ENCODE assay signal across 8 cellular contexts in the genomic region with DNA sequence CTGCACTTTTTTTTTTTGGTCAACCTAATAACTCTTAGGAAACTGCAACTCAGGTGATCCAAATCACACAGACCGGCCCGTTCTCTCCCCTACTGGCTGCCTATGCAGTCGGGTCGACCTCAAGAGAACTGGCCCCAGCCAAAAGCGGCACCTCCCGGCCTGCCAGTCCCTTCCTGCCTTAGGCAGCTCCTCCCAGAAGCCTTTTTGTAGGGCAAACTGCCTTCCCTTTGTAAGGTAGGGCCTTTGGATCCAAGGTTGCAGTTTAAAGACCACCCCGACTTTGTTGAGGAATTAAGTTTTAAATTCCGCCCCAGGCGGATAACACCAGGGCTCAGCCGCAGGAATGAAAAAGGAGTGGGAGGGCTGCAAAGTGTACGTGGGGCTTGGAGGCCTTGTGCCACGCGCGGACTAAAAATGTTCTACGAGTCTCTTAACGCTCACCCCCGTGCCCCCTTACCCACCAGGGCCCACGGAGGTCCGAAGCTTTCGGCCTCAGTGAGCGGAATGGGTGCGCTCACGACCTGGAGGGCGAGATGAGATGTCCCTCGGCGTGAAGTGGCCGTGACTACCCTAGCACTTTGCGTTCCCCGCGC. TPM values are rescaled to one million over a fixed set of nuclear protein-coding genes. Genes with fewer than 3 reads are reported as not detected.
A peak's percentile ranks its signal among the peaks of the same experiment; 100 is the strongest.
DNase-seq lines count a peak whose midpoint lies in the region; ATAC-seq, FAIRE-seq and TF ChIP-seq lines count a peak whose summit lies in the region.

No MANE protein-coding gene starts in this region.

- CTCF ChIA-PET in GM12878 (lab: Yijun Ruan, JAX): interaction anchor here (0.9 to 5.0 kb wide), 7 partner anchors 53 to 480 kb away, joined by 3 to 27 read pairs (median 3); no protein-coding TSS in a partner anchor

- SMC1A ChIA-PET in GM12878 (lab: Charles Lee; ENCODE audit: uncharacterized antibody, unreplicated experiment): interaction anchor here (0.6 to 2.8 kb wide), 10 partner anchors 9 to 239 kb away, joined by 3 to 8 read pairs (median 3); no protein-coding TSS in a partner anchor

- peaks cover 47% of the 10 kb centered on the region for H3K4me1 ChIP-seq in ACC112 (ENCODE audit: control insufficient read depth, insufficient read depth, low read length, unreplicated experiment)
- H3K4me1 ChIP-seq in GM12878 (ENCODE audit: control insufficient read depth, insufficient read depth, low read length): peaks cover 3% of the 10 kb centered on the region; the same call in 1 of the 2 replicates

- H4K20me1 ChIP-seq in GM12878 (ENCODE audit: control insufficient read depth, insufficient read depth): no peaks in the 10 kb centered on the region

- H3K4me3 ChIP-seq in ACC112 (ENCODE audit: low read depth, low read length) (peak overlapping the region; percentile 73), GM12878 (peak overlapping the region; percentile 78), kidney epithelial cell (ENCODE audit: low read depth, low read length) (peak overlapping the region; percentile 61)

- H3K9ac ChIP-seq in GM12878 (ENCODE audit: control insufficient read depth, insufficient read depth, low read length): peak overlapping the region; percentile 96

- peak overlapping the region; percentile 46 for H2AFZ ChIP-seq in ACC112 (ENCODE audit: low read length, unreplicated experiment)
- H2AFZ ChIP-seq in GM12878 (ENCODE audit: control insufficient read depth, low read depth, low read length): peak overlapping the region; percentile 89

- RAD21 ChIA-PET in GM12878 (lab: Charles Lee; ENCODE audit: unreplicated experiment): interaction anchor here (0.5 to 2.0 kb wide), 9 partner anchors 28 to 239 kb away, joined by 3 to 16 read pairs (median 4); a partner anchor contains a TSS

- WGBS in GM12878 (ENCODE audit: insufficient coverage, insufficient replicate concordance, low lambda C conversion rate, missing lambda C conversion rate): under 1% methylated on average over 29 of the region's 30 CpGs

- 0 out of 4 replicates have a peak, but pooled peaks of 1 of the 2 experiments have one; percentile 22 for TF ChIP-seq EP300 in GM12878 (IDR thresholded peaks at IDR 0.05; ENCODE audit: borderline replicate concordance in 1 of 2, control insufficient read depth in 1 of 2, low read depth in 2 of 2, low read length in 2 of 2)

- in situ Hi-C loops in GM12878 (cut with MboI): no loop called here

- H3K27ac ChIP-seq in ACC112 (ENCODE audit: low read depth, low read length) (no peak overlapping the region), GM12878 (ENCODE audit: control insufficient read depth, insufficient read depth) (peak overlapping the region; percentile 71)

- peaks cover 6% of the 10 kb centered on the region for H3K36me3 ChIP-seq in ACC112 (ENCODE audit: insufficient read depth, low read length)
- H3K36me3 ChIP-seq in GM12878 (ENCODE audit: control insufficient read depth in 2 of 2, insufficient read depth in 2 of 2, low read length in 1 of 2): peaks cover 8 to 16% of the 10 kb centered on the region in 2 experiments; a peak in 3 of 4 replicates
- no peaks in the 10 kb centered on the region for H3K36me3 ChIP-seq in kidney epithelial cell (ENCODE audit: control insufficient read depth, insufficient read depth, low read length)

- no peaks in the 10 kb centered on the region for H3K9me3 ChIP-seq in GM12878 (replicated peaks; ENCODE audit: control insufficient read depth, insufficient read depth, low read length)

- intact Hi-C loops in GM12878 (cut with micrococcal nuclease; ENCODE audit: unreplicated experiment): loop anchor here (2.0 to 5.0 kb wide), 3 partner anchors 56 to 241 kb away; a partner anchor contains a TSS

- BruUV-seq in GM12878 (replicated peaks; lab: Mats Ljungman, UMichigan): TSS peak; percentile 90

- TF ChIP-seq CTCF in GM12878 (IDR thresholded peaks at IDR 0.05 in 2 of 3, conservative IDR thresholded peaks at IDR 0.05 in 1 of 3; ENCODE audit: control insufficient read depth in 2 of 3, extremely low read depth in 1 of 3, insufficient read depth in 1 of 3, low read depth in 3 of 3, low read length in 3 of 3) (no peak), kidney epithelial cell (IDR thresholded peaks at IDR 0.05; ENCODE audit: insufficient read depth, low read length, poor library complexity, severe bottlenecking) (no peak)

- TF ChIP-seq RAD21 in GM12878 (IDR thresholded peaks at IDR 0.05; ENCODE audit: insufficient read depth, low read depth, low read length): no peak

- H3K79me2 ChIP-seq in ACC112 (ENCODE audit: control insufficient read depth, insufficient read depth, low read length, unreplicated experiment) (peaks cover 39% of the 10 kb centered on the region), GM12878 (ENCODE audit: control insufficient read depth, insufficient read depth, low read length) (peaks cover 35% of the 10 kb centered on the region)

- no peak for TF ChIP-seq POLR2A in GM12878 (IDR thresholded peaks at IDR 0.05; ENCODE audit: low read depth, low read length)

- DNase-seq in NCI-H748 (lab: John Stamatoyannopoulos, UW; ENCODE audit: unreplicated experiment): peak; percentile 82
- no peak for DNase-seq in GM12878 (ENCODE audit: low read depth, low spot score)
- no peak for DNase-seq in kidney epithelial cell (ENCODE audit: low read depth)
- DNase-seq in stimulated activated CD4-positive, alpha-beta T cell treated with anti-CD3 and anti-CD28 coated beads, Interleukin-4, amount 100 ng/mL, for 4 hours: peak; percentile 2 to 13
- DNase-seq in SHP77 treated with DMSO at 0.1 percent for 48 hours (lab: John Stamatoyannopoulos, UW): no peak
- no peak for DNase-seq in foreskin melanocyte

- POLR2A ChIA-PET in GM12878 (lab: Charles Lee): interaction anchor here (0.6 to 2.5 kb wide), 4 partner anchors 11 to 63 kb away, joined by 3 to 37 read pairs (median 4); a partner anchor contains a TSS

- no peaks in the 10 kb centered on the region for H3K27me3 ChIP-seq in ACC112 (ENCODE audit: insufficient read depth, low read length)
- no peaks in the 10 kb centered on the region for H3K27me3 ChIP-seq in GM12878 (replicated peaks in 1 of 2; ENCODE audit: control insufficient read depth in 2 of 2, insufficient read depth in 2 of 2, low read length in 1 of 2)
- H3K27me3 ChIP-seq in kidney epithelial cell (ENCODE audit: control insufficient read depth, insufficient read depth, low read length): no peaks in the 10 kb centered on the region

- H3K4me2 ChIP-seq in GM12878 (ENCODE audit: control insufficient read depth, insufficient read depth): peak overlapping the region; percentile 93

- no peak for FAIRE-seq in GM12878 (lab: Jason Lieb, UNC)

- ATAC-seq in GM19351 (IDR thresholded peaks at IDR 0.05; ENCODE audit: unreplicated experiment): peak; percentile 10
- peak; percentile 28 for ATAC-seq in GM12878

TF ChIP-seq in GM12878, 131 proteins besides CTCF, POLR2A, EP300 and RAD21:
- no peak for TF ChIP-seq ATF7 (IDR thresholded peaks at IDR 0.05; ENCODE audit: low read depth)
- no peak for TF ChIP-seq RELA (IDR thresholded peaks at IDR 0.05; ENCODE audit: borderline replicate concordance, partially characterized antibody)
- TF ChIP-seq MTA3 (IDR thresholded peaks at IDR 0.05; ENCODE audit: borderline replicate concordance, low read length): peak; percentile 60; the same call in 1 of the 2 replicates
- 0 out of 2 replicates have a peak, but pooled peaks have one; percentile 30 for TF ChIP-seq TCF3 (IDR thresholded peaks at IDR 0.05; ENCODE audit: borderline replicate concordance, insufficient read depth, low read depth, low read length)
- TF ChIP-seq ZBED1 (IDR thresholded peaks at IDR 0.05; ENCODE audit: borderline replicate concordance): 0 out of 2 replicates have a peak, but pooled peaks have one; percentile 17

RNA-seq across cellular contexts. Expression of a gene that starts 0.6 kb away (rescaled TPM):
- 84.0 and 84.4 TPM in 2 replicates for total RNA-seq in GM12878 (2013; cell fraction: nucleolus; rRNA removed)
- 12.5 and 14.1 TPM in 2 replicates for total RNA-seq in GM12878 (2014; rRNA removed)
- 10.3 and 11.6 TPM in 2 replicates for total RNA-seq in GM12878 (2014; rRNA removed; fragmentation: Illumina TruSeq; extraction: Trizol)
- 14.7 and 19.3 TPM in 2 replicates for total RNA-seq in GM12878 (2021)
- polyA plus RNA-seq in GM12878 (2011; ENCODE audit: low read depth): 4.3 TPM
- polyA plus RNA-seq in GM12878 (2011; rRNA removed): 4.1 and 5.1 TPM in 2 replicates
- polyA plus RNA-seq in GM12878 (2011; cell fraction: cytosol; rRNA removed): 7.2 and 7.3 TPM in 2 replicates
- 19.0 and 19.8 TPM in 2 replicates for polyA plus RNA-seq in GM12878 (2011; cell fraction: nucleus; rRNA removed)
- 8.5 and 9.6 TPM in 2 replicates for polyA plus RNA-seq in GM12878 (2012)
- 11.6 and 12.4 TPM in 2 replicates for polyA plus RNA-seq in GM12878 (2014; fragmentation: Illumina TruSeq; extraction: Trizol)
- 1 to 10 TPM; 1.2 to 2.2 TPM for polyA plus RNA-seq in GM12878 (2014; fragmentation: Nextera tagmentation; extraction: Ambion mirVana)
- 10.3 and 13.0 TPM in 2 replicates for polyA plus RNA-seq in GM12878 (2014; rRNA removed)
- polyA plus RNA-seq in GM12878 (2016; fragmentation: Nextera tagmentation; extraction: Ambion mirVana): 10 to 100 TPM; 12.2 to 15.8 TPM
- 10.5 and 13.4 TPM in 2 replicates for polyA minus RNA-seq in GM12878 (2011; rRNA and poly(A)+ RNA removed)
- 3.7 and 4.1 TPM in 2 replicates for polyA minus RNA-seq in GM12878 (2011; cell fraction: cytosol; rRNA and poly(A)+ RNA removed)
- 11.1 and 21.0 TPM in 2 replicates for polyA minus RNA-seq in GM12878 (2011; cell fraction: nucleus; rRNA and poly(A)+ RNA removed)
- 13.8 and 15.0 TPM in 2 replicates for total RNA-seq in kidney epithelial cell

RNA-seq across cellular contexts. Expression of a gene that starts 56.7 kb away (rescaled TPM):
- total RNA-seq in GM12878 (2013; cell fraction: nucleolus; rRNA removed): 67.5 and 69.5 TPM in 2 replicates
- total RNA-seq in GM12878 (2014; rRNA removed) (14.7 and 15.4 TPM in 2 replicates), GM12878 (2014; rRNA removed; fragmentation: Illumina TruSeq; extraction: Trizol) (15.6 and 16.6 TPM in 2 replicates), GM12878 (2021) (26.1 and 27.4 TPM in 2 replicates), kidney epithelial cell (42.9 and 48.4 TPM in 2 replicates)
- polyA plus RNA-seq in GM12878 (2011; ENCODE audit: low read depth): 12.1 TPM
- polyA plus RNA-seq in GM12878 (2011; rRNA removed) (16.0 and 19.2 TPM in 2 replicates), GM12878 (2014; fragmentation: Illumina TruSeq; extraction: Trizol) (22.3 and 23.2 TPM in 2 replicates), GM12878 (2014; fragmentation: Nextera tagmentation; extraction: Ambion mirVana) (1 to 10 TPM; 3.7 to 5.5 TPM), GM12878 (2014; rRNA removed) (15.4 and 15.6 TPM in 2 replicates), GM12878 (2016; fragmentation: Nextera tagmentation; extraction: Ambion mirVana) (10 to 100 TPM; 16.1 to 18.9 TPM)
- polyA plus RNA-seq in GM12878 (2011; cell fraction: cytosol; rRNA removed): 14.7 and 17.4 TPM in 2 replicates
- polyA plus RNA-seq in GM12878 (2011; cell fraction: nucleus; rRNA removed): 18.0 and 22.6 TPM in 2 replicates
- 14.2 and 17.3 TPM in 2 replicates for polyA plus RNA-seq in GM12878 (2012)
- polyA minus RNA-seq in GM12878 (2011; rRNA and poly(A)+ RNA removed): 20.9 and 36.7 TPM in 2 replicates
- 7.2 and 12.6 TPM in 2 replicates for polyA minus RNA-seq in GM12878 (2011; cell fraction: cytosol; rRNA and poly(A)+ RNA removed)
- polyA minus RNA-seq in GM12878 (2011; cell fraction: nucleus; rRNA and poly(A)+ RNA removed): 13.7 and 21.6 TPM in 2 replicates

Comparison
In these comparisons a context has a peak if more than half of its experiments do, and no peak if none do; other contexts are left out.
1. DNase-seq: peak in NCI-H748 (single experiment) and stimulated activated CD4-positive, alpha-beta T cell treated with anti-CD3 and anti-CD28 coated beads, Interleukin-4, amount 100 ng/mL, for 4 hours (2 of 2); none in GM12878 (single experiment), kidney epithelial cell (single experiment), SHP77 treated with DMSO at 0.1 percent for 48 hours (single experiment) and foreskin melanocyte (single experiment).
2. Peak in every context shown above with its lines, with median percentiles within 50 percentile points of each other: H3K4me3 ChIP-seq.